1 cellular context compared by ENCODE assay signal in the genomic region with DNA sequence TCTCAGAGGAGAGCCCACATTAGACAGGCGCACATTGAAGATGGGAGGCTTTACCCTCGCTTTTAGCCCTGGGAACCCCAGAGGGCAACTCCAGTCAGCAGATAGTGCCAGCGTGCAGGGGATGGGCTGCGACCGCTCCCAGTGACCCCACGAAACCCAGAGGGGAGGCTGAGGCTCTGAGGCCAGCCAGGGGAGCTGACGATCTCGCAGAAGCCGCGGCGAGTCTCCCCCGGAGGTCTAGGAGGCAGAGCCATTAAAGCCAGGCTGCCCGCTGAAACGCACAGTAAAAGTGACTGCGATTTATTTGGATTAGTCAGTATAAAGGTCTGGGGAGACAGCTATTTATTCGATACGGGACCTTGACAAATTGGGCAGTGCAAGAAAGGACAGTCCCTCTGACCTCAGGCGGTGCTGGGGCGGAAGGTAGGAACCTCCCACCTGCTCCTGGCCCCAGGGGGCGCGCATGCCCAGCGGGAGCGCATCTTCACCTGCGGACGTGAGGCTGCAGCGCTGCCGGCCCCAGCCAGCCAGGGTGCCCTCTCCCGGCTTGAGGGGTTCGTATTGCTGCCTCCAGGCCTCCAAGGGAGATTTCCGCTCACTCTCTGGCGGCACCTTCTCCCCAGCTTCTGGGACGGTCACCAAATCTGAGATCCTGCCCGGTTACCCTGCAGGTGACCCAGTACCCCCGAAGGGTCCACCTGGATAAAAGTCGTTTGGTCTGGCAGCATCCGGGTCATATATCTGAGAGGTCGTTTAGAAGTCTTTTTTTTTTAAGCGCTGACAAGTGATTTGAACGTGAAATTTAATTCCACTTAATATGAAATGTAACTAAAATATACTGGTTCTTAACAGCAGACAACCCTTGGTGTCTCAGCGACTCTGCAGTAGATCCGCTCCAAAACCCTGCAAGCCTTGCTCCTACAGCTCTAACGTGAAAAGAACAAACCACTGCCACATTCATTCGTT.
TF ChIP-seq lines count a peak whose summit lies in the region.

No MANE protein-coding gene starts in this region.

TF ChIP-seq in GM23338, 12 proteins besides CTCF, POLR2A, EP300 and RAD21 (continued from another document):
- TF ChIP-seq, protein P1, sequence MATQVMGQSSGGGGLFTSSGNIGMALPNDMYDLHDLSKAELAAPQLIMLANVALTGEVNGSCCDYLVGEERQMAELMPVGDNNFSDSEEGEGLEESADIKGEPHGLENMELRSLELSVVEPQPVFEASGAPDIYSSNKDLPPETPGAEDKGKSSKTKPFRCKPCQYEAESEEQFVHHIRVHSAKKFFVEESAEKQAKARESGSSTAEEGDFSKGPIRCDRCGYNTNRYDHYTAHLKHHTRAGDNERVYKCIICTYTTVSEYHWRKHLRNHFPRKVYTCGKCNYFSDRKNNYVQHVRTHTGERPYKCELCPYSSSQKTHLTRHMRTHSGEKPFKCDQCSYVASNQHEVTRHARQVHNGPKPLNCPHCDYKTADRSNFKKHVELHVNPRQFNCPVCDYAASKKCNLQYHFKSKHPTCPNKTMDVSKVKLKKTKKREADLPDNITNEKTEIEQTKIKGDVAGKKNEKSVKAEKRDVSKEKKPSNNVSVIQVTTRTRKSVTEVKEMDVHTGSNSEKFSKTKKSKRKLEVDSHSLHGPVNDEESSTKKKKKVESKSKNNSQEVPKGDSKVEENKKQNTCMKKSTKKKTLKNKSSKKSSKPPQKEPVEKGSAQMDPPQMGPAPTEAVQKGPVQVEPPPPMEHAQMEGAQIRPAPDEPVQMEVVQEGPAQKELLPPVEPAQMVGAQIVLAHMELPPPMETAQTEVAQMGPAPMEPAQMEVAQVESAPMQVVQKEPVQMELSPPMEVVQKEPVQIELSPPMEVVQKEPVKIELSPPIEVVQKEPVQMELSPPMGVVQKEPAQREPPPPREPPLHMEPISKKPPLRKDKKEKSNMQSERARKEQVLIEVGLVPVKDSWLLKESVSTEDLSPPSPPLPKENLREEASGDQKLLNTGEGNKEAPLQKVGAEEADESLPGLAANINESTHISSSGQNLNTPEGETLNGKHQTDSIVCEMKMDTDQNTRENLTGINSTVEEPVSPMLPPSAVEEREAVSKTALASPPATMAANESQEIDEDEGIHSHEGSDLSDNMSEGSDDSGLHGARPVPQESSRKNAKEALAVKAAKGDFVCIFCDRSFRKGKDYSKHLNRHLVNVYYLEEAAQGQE (IDR thresholded peaks at IDR 0.05; ENCODE audit: unreplicated experiment), result no peak
- TF ChIP-seq STAT1 (IDR thresholded peaks at IDR 0.05; ENCODE audit: unreplicated experiment) (no peak), ZNF331 (CRISPR knock-in tag; IDR thresholded peaks at IDR 0.05; ENCODE audit: low read depth) (no peak), POLR2AphosphoS5 (IDR thresholded peaks at IDR 0.05; ENCODE audit: low read depth) (no peak), EZH2 (IDR thresholded peaks at IDR 0.05; ENCODE audit: low read depth, unreplicated experiment) (peak; percentile 48)
